Comparison of ENCODE assay signal across 8 cellular contexts in the genomic region with DNA sequence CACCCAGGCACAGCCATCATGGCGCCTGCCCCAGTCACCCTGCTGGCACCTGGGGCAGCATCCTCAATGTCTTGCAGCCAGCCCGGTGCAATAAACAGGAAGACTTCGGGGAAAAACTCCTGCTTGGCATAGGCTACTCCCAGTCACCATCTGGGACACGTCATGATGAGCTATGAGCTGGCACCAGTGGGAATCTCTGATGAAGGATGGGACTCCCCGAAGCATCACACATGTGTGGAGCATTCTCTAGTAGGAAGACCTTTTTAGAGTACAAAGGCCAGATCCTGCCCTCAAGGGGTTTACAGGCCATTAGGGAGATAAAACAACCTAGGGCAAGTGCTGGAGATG.
DNase-seq lines count a peak whose midpoint lies in the region; ATAC-seq, FAIRE-seq and TF ChIP-seq lines count a peak whose summit lies in the region.
"Not testable (repeated sequence)": the region's sequence is repeated elsewhere in the genome, so short reads cannot be mapped to it uniquely, and the experiment has no call there.

No MANE protein-coding gene starts in this region.

- not testable (repeated sequence) for H3K9me3 Mint-ChIP-seq in Caco-2 (ENCODE audit: unreplicated experiment)

- not testable (repeated sequence) for H3K27me3 Mint-ChIP-seq in Caco-2 (ENCODE audit: insufficient read depth, unreplicated experiment)

- not testable (repeated sequence) for TF ChIP-seq POLR2A in vagina (IDR thresholded peaks at IDR 0.05)

- not testable (repeated sequence) for H3K9me3 ChIP-seq in Caco-2; MG63; colonic mucosa; left lung; muscle layer of colon (ENCODE audit: low read length); small intestine (ENCODE audit: control insufficient read depth, low read depth); vagina

- DNase-seq in Caco-2; colonic mucosa; left lung; small intestine; vagina (ENCODE audit: extremely low spot score in 2 of 2): not testable (repeated sequence)
- DNase-seq in MG63 = peak; percentile 80
- DNase-seq in foreskin fibroblast = peak; percentile 47 to 66

- POLR2A ChIA-PET in Caco-2 (lab: Charles Lee) = not testable (repeated sequence)

- H3K36me3 ChIP-seq in Caco-2 (ENCODE audit: control insufficient read depth, insufficient read depth, low read length); MG63; colonic mucosa; left lung; muscle layer of colon (ENCODE audit: insufficient read depth, low read length); small intestine (ENCODE audit: control insufficient read depth in 2 of 2, insufficient read depth in 2 of 2, low read length in 2 of 2); vagina: not testable (repeated sequence)

- H3K27ac Mint-ChIP-seq in Caco-2 (ENCODE audit: unreplicated experiment) = peak overlapping the region; percentile 94

- H3K9ac ChIP-seq in colonic mucosa (ENCODE audit: low read depth in 2 of 2, low read length in 2 of 2); muscle layer of colon (ENCODE audit: low read length): not testable (repeated sequence)

- CTCF ChIA-PET in Caco-2 (lab: Charles Lee) = not testable (repeated sequence)

- peak overlapping the region; percentile 49 for H3K4me3 Mint-ChIP-seq in Caco-2 (ENCODE audit: unreplicated experiment)

- H3K4me1 ChIP-seq in Caco-2 (peaks cover 21% of the 10 kb centered on the region), muscle layer of colon (ENCODE audit: insufficient read depth, low read length) (peaks cover 16% of the 10 kb centered on the region)
- not testable (repeated sequence) for H3K4me1 ChIP-seq in colonic mucosa; left lung; small intestine (ENCODE audit: control insufficient read depth in 2 of 2, insufficient read depth in 1 of 2, low read depth in 1 of 2, low read length in 1 of 2); vagina

- ATAC-seq in left lung = not testable (repeated sequence)

- intact Hi-C loops in Caco-2 (cut with micrococcal nuclease; ENCODE audit: unreplicated experiment); colonic mucosa (cut with DNase I); left lung (cut with DNase I); vagina (cut with DNase I): not testable (repeated sequence)

- 28 to 60% (median 49%) methylated on average over 2 to 3 of the region's 5 CpGs for WGBS in small intestine, 3 donors

- H3K36me3 Mint-ChIP-seq in Caco-2 (ENCODE audit: insufficient read depth, unreplicated experiment) = peaks cover 10% of the 10 kb centered on the region

- H3K27ac ChIP-seq in colonic mucosa = peak overlapping the region; percentile 85
- H3K27ac ChIP-seq in left lung = peak overlapping the region; percentile 48 to 80
- peak overlapping the region; percentile 58 for H3K27ac ChIP-seq in muscle layer of colon (ENCODE audit: low read depth, low read length)
- H3K27ac ChIP-seq in small intestine (ENCODE audit: low read depth in 1 of 2, low read length in 1 of 2) = peak overlapping the region; percentile 58 to 94
- peak overlapping the region; percentile 34 for H3K27ac ChIP-seq in vagina

- H3K4me1 Mint-ChIP-seq in Caco-2 (ENCODE audit: low read depth, unreplicated experiment) = peaks cover 20% of the 10 kb centered on the region

- not testable (repeated sequence) for H3K27me3 ChIP-seq in Caco-2 (replicated peaks; ENCODE audit: control insufficient read depth, insufficient read depth, low read length); MG63; colonic mucosa; left lung; muscle layer of colon (ENCODE audit: control insufficient read depth in 1 of 2, insufficient read depth in 2 of 2, low read length in 2 of 2); small intestine (ENCODE audit: control insufficient read depth in 2 of 2, insufficient read depth in 2 of 2, low read length in 2 of 2); vagina

- H3K4me3 ChIP-seq in Caco-2 (ENCODE audit: low read depth, low read length); MG63; colonic mucosa; foreskin fibroblast (ENCODE audit: low read depth in 1 of 2, low read length in 2 of 2); left lung; muscle layer of colon (ENCODE audit: low read depth in 1 of 2, low read length in 2 of 2); small intestine (ENCODE audit: low read depth in 1 of 2, low read length in 2 of 2); vagina: not testable (repeated sequence)

- TF ChIP-seq CTCF in Caco-2 (IDR thresholded peaks at IDR 0.05; ENCODE audit: insufficient read depth in 1 of 2, low read depth in 1 of 2, low read length in 1 of 2, severe bottlenecking in 1 of 2, unreplicated experiment in 1 of 2); colonic mucosa (IDR thresholded peaks at IDR 0.05); foreskin fibroblast (IDR thresholded peaks at IDR 0.05; ENCODE audit: low read depth, low read length); left lung (IDR thresholded peaks at IDR 0.05); vagina (IDR thresholded peaks at IDR 0.05): not testable (repeated sequence)

- not testable (repeated sequence) for BruUV-seq in Caco-2 (replicated peaks; lab: Mats Ljungman, UMichigan)

- FAIRE-seq in small intestine (lab: Jason Lieb, UNC) = not testable (repeated sequence)

Comparison
In these comparisons a context has a peak if more than half of its experiments do, and no peak if none do; other contexts are left out.
1. H3K27ac ChIP-seq: peak in every context shown above with its lines; median percentile 85 in colonic mucosa; 76 in small intestine; 64 in left lung; 58 in muscle layer of colon; 34 in vagina.